36 cellular contexts compared by ENCODE assay signal in the genomic region with DNA sequence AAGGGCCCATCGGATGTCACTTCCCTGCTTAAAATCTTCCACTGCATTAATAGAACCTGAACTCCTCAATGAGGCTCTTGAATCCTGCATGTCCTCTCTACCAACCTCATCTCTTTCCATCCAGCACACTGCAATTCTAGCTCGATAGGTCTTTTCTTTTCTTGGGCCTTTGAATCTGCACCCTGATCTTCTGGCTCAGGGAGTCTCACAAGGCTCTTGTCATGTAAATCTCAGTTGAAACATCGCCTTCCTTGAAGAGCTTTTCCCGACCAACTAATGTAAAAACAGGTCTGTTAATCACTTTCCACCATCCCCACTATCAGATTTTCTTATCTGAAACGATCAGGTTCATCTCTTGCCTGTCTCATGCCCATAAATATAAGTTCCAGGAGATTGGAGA.
"Had no signal": no experiment of that assay in that cellular context is flagged by ENCODE, and none has a peak within 500 bp of the region (broad histone marks: within the 10 kb centered on the region; RNA-seq: fewer than 3 reads in every experiment).

No MANE protein-coding gene starts in this region.

- DNase-seq: activated CD4-positive, alpha-beta memory T cell treated with anti-CD3 and anti-CD28 coated beads, Interleukin-2, amount 10 ng/mL, durations not matched to agents 7 days and 5 days; activated CD4-positive, alpha-beta T cell treated with anti-CD3 and anti-CD28 coated beads for 1 hour; activated CD4-positive, alpha-beta T cell treated with anti-CD3 and anti-CD28 coated beads for 36 hours; activated CD4-positive, alpha-beta T cell treated with anti-CD3 and anti-CD28 coated beads for 48 hours; activated CD4-positive, alpha-beta T cell treated with anti-CD3 and anti-CD28 coated beads, Interleukin-2, amount 10 ng/mL, durations not matched to agents 7 days and 5 days; activated CD4-positive, alpha-beta T cell treated with anti-CD3 and anti-CD28 coated beads, Interleukin-2, amount 50 U/mL, for 48 hours; activated CD4-positive, CD25-positive, alpha-beta regulatory T cell; activated CD8-positive, alpha-beta memory T cell treated with anti-CD3 and anti-CD28 coated beads for 24 hours; activated CD8-positive, alpha-beta memory T cell treated with anti-CD3 and anti-CD28 coated beads, Interleukin-2, amount 10 ng/mL, durations not matched to agents 7 days and 5 days; activated CD8-positive, alpha-beta memory T cell treated with anti-CD3 and anti-CD28 coated beads, Interleukin-2, amount 50 U/mL, for 48 hours; activated CD8-positive, alpha-beta T cell treated with anti-CD3 and anti-CD28 coated beads, Interleukin-2, amount 10 ng/mL, durations not matched to agents 7 days and 5 days; activated effector memory CD4-positive, alpha-beta T cell treated with Interleukin-2 at 50 U/mL for 16 hours; activated gamma-delta T cell; activated naive CD4-positive, alpha-beta T cell treated with anti-CD3 and anti-CD28 coated beads, Interleukin-2, amount 10 ng/mL, durations not matched to agents 7 days and 5 days; activated naive CD4-positive, alpha-beta T cell treated with Interleukin-2 at 50 U/mL for 16 hours; activated naive CD8-positive, alpha-beta T cell treated with anti-CD3 and anti-CD28 coated beads, Interleukin-2, amount 10 ng/mL, durations not matched to agents 7 days and 5 days; activated naive CD8-positive, alpha-beta T cell treated with anti-CD3 and anti-CD28 coated beads, Interleukin-2, amount 50 U/mL, for 24 hours; activated T-cell treated with anti-CD3 and anti-CD28 coated beads, Interleukin-2, amount 50 U/mL, for 24 hours; activated T-cell treated with anti-CD3 and anti-CD28 coated beads, Interleukin-2, amount 50 U/mL, for 48 hours; amygdala; anterior cingulate cortex; caudate nucleus; cerebellar nuclear complex; T-helper 1 cell; T-helper 2 cell; T-helper 9 cell had no signal

- H3K4me1 Mint-ChIP-seq: central memory CD8-positive, alpha-beta T cell had no signal

- H3K36me3 Mint-ChIP-seq: activated CD8-positive, alpha-beta memory T cell treated with anti-CD3 and anti-CD28 coated beads, Interleukin-2, amount 10 ng/mL, durations not matched to agents 7 days and 5 days; activated naive CD4-positive, alpha-beta T cell treated with anti-CD3 and anti-CD28 coated beads, Interleukin-2, amount 10 ng/mL, durations not matched to agents 7 days and 5 days; activated naive CD4-positive, alpha-beta T cell treated with anti-CD3 and anti-CD28 coated beads, Interleukin-2, amount 50 U/mL, for 24 hours; activated naive CD8-positive, alpha-beta T cell; activated naive CD8-positive, alpha-beta T cell treated with anti-CD3 and anti-CD28 coated beads, Interleukin-2, amount 10 ng/mL, durations not matched to agents 7 days and 5 days; brain had no signal

- H3K27me3 Mint-ChIP-seq: activated CD4-positive, alpha-beta T cell treated with anti-CD3 and anti-CD28 coated beads, Interleukin-2, amount 10 ng/mL, durations not matched to agents 7 days and 5 days had no signal

- H3K4me3 Mint-ChIP-seq: activated CD4-positive, alpha-beta memory T cell treated with anti-CD3 and anti-CD28 coated beads, Interleukin-2, amount 10 ng/mL, durations not matched to agents 7 days and 5 days; activated CD4-positive, alpha-beta T cell treated with anti-CD3 and anti-CD28 coated beads for 36 hours; activated CD4-positive, alpha-beta T cell treated with anti-CD3 and anti-CD28 coated beads, Interleukin-2, amount 10 ng/mL, durations not matched to agents 7 days and 5 days; activated CD8-positive, alpha-beta memory T cell treated with anti-CD3 and anti-CD28 coated beads, Interleukin-2, amount 10 ng/mL, durations not matched to agents 7 days and 5 days; activated CD8-positive, alpha-beta T cell treated with anti-CD3 and anti-CD28 coated beads, Interleukin-2, amount 10 ng/mL, durations not matched to agents 7 days and 5 days; activated naive CD4-positive, alpha-beta T cell treated with anti-CD3 and anti-CD28 coated beads, Interleukin-2, amount 10 ng/mL, durations not matched to agents 7 days and 5 days; activated naive CD4-positive, alpha-beta T cell treated with anti-CD3 and anti-CD28 coated beads, Interleukin-2, amount 50 U/mL, for 24 hours; activated naive CD8-positive, alpha-beta T cell; activated naive CD8-positive, alpha-beta T cell treated with anti-CD3 and anti-CD28 coated beads, Interleukin-2, amount 10 ng/mL, durations not matched to agents 7 days and 5 days; activated naive CD8-positive, alpha-beta T cell treated with anti-CD3 and anti-CD28 coated beads, Interleukin-2, amount 50 U/mL, for 24 hours; activated T-cell treated with anti-CD3 and anti-CD28 coated beads, Interleukin-2, amount 50 U/mL, for 24 hours; brain; central memory CD8-positive, alpha-beta T cell; T-helper 1 cell treated with Interleukin-12 subunit alpha and Interleukin-12 subunit beta and Interleukin-4 antibody, amounts not matched to agents 30 μg/mL and 1 μg/mL, for 36 hours; T-helper 2 cell treated with Interferon-gamma antibody and Interleukin-4, amounts not matched to agents 5 μg/mL and 100 μg/mL, for 36 hours had no signal

- ATAC-seq: activated CD4-positive, alpha-beta T cell treated with anti-CD3 and anti-CD28 coated beads for 36 hours; activated CD4-positive, CD25-positive, alpha-beta regulatory T cell treated with anti-CD3 and anti-CD28 coated beads, Interleukin-2, amount 50 U/mL, for 24 hours; activated CD8-positive, alpha-beta memory T cell treated with anti-CD3 and anti-CD28 coated beads, Interleukin-2, amount 10 ng/mL, durations not matched to agents 7 days and 5 days; activated CD8-positive, alpha-beta T cell treated with anti-CD3 and anti-CD28 coated beads, Interleukin-2, amount 10 ng/mL, durations not matched to agents 7 days and 5 days; activated naive CD8-positive, alpha-beta T cell treated with anti-CD3 and anti-CD28 coated beads, Interleukin-2, amount 50 U/mL, for 24 hours had no signal

- H3K27me3 ChIP-seq: ascending aorta had no signal

- H3K27ac Mint-ChIP-seq: activated CD4-positive, alpha-beta memory T cell treated with anti-CD3 and anti-CD28 coated beads, Interleukin-2, amount 10 ng/mL, durations not matched to agents 7 days and 5 days; activated CD4-positive, alpha-beta T cell treated with anti-CD3 and anti-CD28 coated beads for 36 hours; activated CD4-positive, alpha-beta T cell treated with anti-CD3 and anti-CD28 coated beads, Interleukin-2, amount 10 ng/mL, durations not matched to agents 7 days and 5 days; activated CD8-positive, alpha-beta memory T cell treated with anti-CD3 and anti-CD28 coated beads, Interleukin-2, amount 10 ng/mL, durations not matched to agents 7 days and 5 days; activated CD8-positive, alpha-beta T cell treated with anti-CD3 and anti-CD28 coated beads, Interleukin-2, amount 10 ng/mL, durations not matched to agents 7 days and 5 days; activated naive CD4-positive, alpha-beta T cell treated with anti-CD3 and anti-CD28 coated beads, Interleukin-2, amount 10 ng/mL, durations not matched to agents 7 days and 5 days; activated naive CD4-positive, alpha-beta T cell treated with anti-CD3 and anti-CD28 coated beads, Interleukin-2, amount 50 U/mL, for 24 hours; activated naive CD8-positive, alpha-beta T cell; activated naive CD8-positive, alpha-beta T cell treated with anti-CD3 and anti-CD28 coated beads, Interleukin-2, amount 10 ng/mL, durations not matched to agents 7 days and 5 days; activated naive CD8-positive, alpha-beta T cell treated with anti-CD3 and anti-CD28 coated beads, Interleukin-2, amount 50 U/mL, for 24 hours; activated T-cell treated with anti-CD3 and anti-CD28 coated beads, Interleukin-2, amount 50 U/mL, for 24 hours; activated T-helper 2 cell treated with anti-CD3 and anti-CD28 coated beads, Interferon-gamma antibody, Interleukin-2, Interleukin-4, amounts not matched to agents 10 μg/mL and 5 μg/mL and 100 μg/mL, durations not matched to agents 14 hours and 24 hours and 36 hours; brain; T-helper 1 cell treated with Interleukin-12 subunit alpha and Interleukin-12 subunit beta and Interleukin-4 antibody, amounts not matched to agents 30 μg/mL and 1 μg/mL, for 36 hours; T-helper 2 cell treated with Interferon-gamma antibody and Interleukin-4, amounts not matched to agents 5 μg/mL and 100 μg/mL, for 36 hours had no signal

- H3K9me3 Mint-ChIP-seq: activated CD4-positive, alpha-beta memory T cell treated with anti-CD3 and anti-CD28 coated beads, Interleukin-2, amount 10 ng/mL, durations not matched to agents 7 days and 5 days; activated CD4-positive, alpha-beta T cell treated with anti-CD3 and anti-CD28 coated beads, Interleukin-2, amount 10 ng/mL, durations not matched to agents 7 days and 5 days; activated naive CD4-positive, alpha-beta T cell treated with anti-CD3 and anti-CD28 coated beads, Interleukin-2, amount 10 ng/mL, durations not matched to agents 7 days and 5 days; activated naive CD4-positive, alpha-beta T cell treated with anti-CD3 and anti-CD28 coated beads, Interleukin-2, amount 50 U/mL, for 24 hours; activated naive CD8-positive, alpha-beta T cell treated with anti-CD3 and anti-CD28 coated beads, Interleukin-2, amount 10 ng/mL, durations not matched to agents 7 days and 5 days; activated naive CD8-positive, alpha-beta T cell treated with anti-CD3 and anti-CD28 coated beads, Interleukin-2, amount 50 U/mL, for 24 hours; activated T-cell treated with anti-CD3 and anti-CD28 coated beads, Interleukin-2, amount 50 U/mL, for 24 hours; activated T-helper 2 cell treated with anti-CD3 and anti-CD28 coated beads, Interferon-gamma antibody, Interleukin-2, Interleukin-4, amounts not matched to agents 10 μg/mL and 5 μg/mL and 100 μg/mL, durations not matched to agents 14 hours and 24 hours and 36 hours; central memory CD8-positive, alpha-beta T cell; T-helper 1 cell treated with Interleukin-12 subunit alpha and Interleukin-12 subunit beta and Interleukin-4 antibody, amounts not matched to agents 30 μg/mL and 1 μg/mL, for 36 hours; T-helper 2 cell treated with Interferon-gamma antibody and Interleukin-4, amounts not matched to agents 5 μg/mL and 100 μg/mL, for 36 hours had no signal

- H3K36me3 ChIP-seq: ascending aorta, cardiac muscle cell had no signal

- H3K4me3 ChIP-seq: ascending aorta, cardiac muscle cell had no signal
